26 cellular contexts compared by ENCODE assay signal in the genomic region with DNA sequence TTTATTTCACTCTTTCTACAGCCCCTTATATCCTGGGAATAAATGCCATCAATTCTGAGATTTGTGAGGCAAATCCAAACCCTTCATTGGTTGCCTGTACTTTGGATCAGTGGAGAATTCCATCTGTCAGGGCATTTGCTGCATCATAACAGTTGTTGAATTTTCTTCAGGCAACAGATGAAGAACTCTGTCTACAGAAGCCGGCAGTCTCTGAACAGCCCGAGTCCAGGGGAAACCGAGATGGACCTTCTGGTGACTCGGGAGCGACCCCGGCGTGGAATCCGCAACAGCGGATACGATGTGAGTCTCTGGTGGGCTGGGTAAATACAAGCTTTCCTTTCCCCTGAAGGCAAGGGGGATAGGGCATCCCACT.
"Had no signal": no experiment of that assay in that cellular context is flagged by ENCODE, and none has a peak within 500 bp of the region (broad histone marks: within the 10 kb centered on the region; RNA-seq: fewer than 3 reads in every experiment).

No MANE protein-coding gene starts in this region.

- ATAC-seq: gastrocnemius medialis; heart left ventricle; left lobe of liver; natural killer cell; psoas muscle; right cardiac atrium; stimulated activated effector memory CD8-positive, alpha-beta T cell treated with anti-CD3 and anti-CD28 coated beads, Interleukin-12 subunit alpha, Interleukin-12 subunit beta, amount 100 ng/mL, for 72 hours; upper lobe of right lung had no signal

- H3K9me3 ChIP-seq: gastrocnemius medialis, heart left ventricle, ovary, psoas muscle, sigmoid colon, stomach, testis, tibial artery, upper lobe of right lung, uterus had no signal

- H3K27me3 ChIP-seq: gastrocnemius medialis, heart left ventricle, hepatocyte, ovary, testis, upper lobe of right lung, uterus had no signal

- H3K79me2 ChIP-seq: hepatocyte had no signal

- H3K4me1 ChIP-seq: gastrocnemius medialis, psoas muscle, sigmoid colon, stomach, upper lobe of right lung, uterus had no signal

- H3K36me3 ChIP-seq: gastrocnemius medialis, heart left ventricle, ovary, sigmoid colon, stomach, tibial artery, upper lobe of right lung, uterus had no signal

- H3K9me3 Mint-ChIP-seq: endodermal cell; natural killer cell; stimulated activated effector memory CD8-positive, alpha-beta T cell treated with anti-CD3 and anti-CD28 coated beads, Interleukin-12 subunit alpha, Interleukin-12 subunit beta, amount 100 ng/mL, for 72 hours had no signal

- H3K27ac ChIP-seq: epithelial cell of prostate, gastrocnemius medialis, heart left ventricle, hepatocyte, ovary, psoas muscle, sigmoid colon, stomach, testis, tibial artery, upper lobe of right lung, uterus had no signal

- H3K27ac Mint-ChIP-seq: endodermal cell; memory B cell; natural killer cell; stimulated activated effector memory CD8-positive, alpha-beta T cell treated with anti-CD3 and anti-CD28 coated beads, Interleukin-12 subunit alpha, Interleukin-12 subunit beta, amount 100 ng/mL, for 72 hours had no signal

- H3K36me3 Mint-ChIP-seq: memory B cell; natural killer cell; stimulated activated effector memory CD8-positive, alpha-beta T cell treated with anti-CD3 and anti-CD28 coated beads, Interleukin-12 subunit alpha, Interleukin-12 subunit beta, amount 100 ng/mL, for 72 hours had no signal

- DNase-seq: effector CD8-positive, alpha-beta T cell; endodermal cell; foreskin fibroblast; gastrocnemius medialis; heart left ventricle; kidney; natural killer cell; occipital lobe; ovary; psoas muscle; right cardiac atrium; sigmoid colon; stimulated activated CD4-positive, alpha-beta T cell treated with anti-CD3 and anti-CD28 coated beads, Interleukin-2, amount 100 ng/mL, for 24 hours; stimulated activated CD4-positive, alpha-beta T cell treated with anti-CD3 and anti-CD28 coated beads, Interleukin-4, amount 100 ng/mL, for 24 hours; stimulated activated naive CD4-positive, alpha-beta T cell treated with Interleukin-2 at 50 U/mL for 16 hours; stomach; testis; tibial artery; upper lobe of right lung; uterus had no signal

- H2AFZ ChIP-seq: hepatocyte had no signal

- H3K4me3 ChIP-seq: gastrocnemius medialis, heart left ventricle, hepatocyte, lung, ovary, psoas muscle, sigmoid colon, stomach, testis, tibial artery, upper lobe of right lung, uterus had no signal

- H3K4me3 Mint-ChIP-seq: endodermal cell; memory B cell; natural killer cell; stimulated activated effector memory CD8-positive, alpha-beta T cell treated with anti-CD3 and anti-CD28 coated beads, Interleukin-12 subunit alpha, Interleukin-12 subunit beta, amount 100 ng/mL, for 72 hours had no signal

- H3K4me1 Mint-ChIP-seq: memory B cell; natural killer cell; stimulated activated effector memory CD8-positive, alpha-beta T cell treated with anti-CD3 and anti-CD28 coated beads, Interleukin-12 subunit alpha, Interleukin-12 subunit beta, amount 100 ng/mL, for 72 hours had no signal

- H3K4me2 ChIP-seq: hepatocyte had no signal
